17 cellular contexts compared by ENCODE assay signal in genomic region chr10:114096864-114097263, GRCh38. TPM values are rescaled to one million over a fixed set of nuclear protein-coding genes. Genes with fewer than 3 reads are reported as not detected.
DNase-seq lines count a peak whose midpoint lies in the region; ATAC-seq and TF ChIP-seq lines count a peak whose summit lies in the region.
"Had no signal": no experiment of that assay in that cellular context is flagged by ENCODE, and none has a peak within 500 bp of the region (broad histone marks: within the 10 kb centered on the region; RNA-seq: fewer than 3 reads in every experiment).

No MANE protein-coding gene starts in this region.

- H3K36me3 Mint-ChIP-seq in natural killer cell treated with Interleukin-12 subunit alpha and Interleukin-12 subunit beta and Interleukin-15 and Interleukin-18, amount 100 ng/mL, for 72 hours, result no peaks in the 10 kb centered on the region

- H3K4me1 ChIP-seq in DOHH2 (ENCODE audit: control insufficient read depth, low read length), result peaks cover 60% of the 10 kb centered on the region
- H3K4me1 ChIP-seq: BE2C had no signal

- TF ChIP-seq CTCF in DOHH2 (IDR thresholded peaks at IDR 0.05; ENCODE audit: low read depth, low read length, poor library complexity, severe bottlenecking) (no peak), GM20000 (IDR thresholded peaks at IDR 0.05; ENCODE audit: extremely low read depth, missing control alignments) (no peak)

- H3K4me3 ChIP-seq in DOHH2 (ENCODE audit: low read length), result peak overlapping the region; percentile 61; the same call in 1 of the 2 replicates

- in situ Hi-C loops in KBM-7 (cut with MboI; ENCODE audit: low pct_unique_long_range_greater_than_20kb, low sequenced_read_pairs), result no loop called here

- H3K4me1 Mint-ChIP-seq in natural killer cell treated with Interleukin-12 subunit alpha and Interleukin-12 subunit beta and Interleukin-15 and Interleukin-18, amount 100 ng/mL, for 72 hours (ENCODE audit: low read depth in 2 of 2), result peaks cover 55 to 61% of the 10 kb centered on the region in 2 donors

- H3K4me2 ChIP-seq in DOHH2 (ENCODE audit: low read length), result peak overlapping the region; percentile 84
- H3K4me2 ChIP-seq: SK-N-SH had no signal

- H3K4me3 Mint-ChIP-seq in natural killer cell treated with Interleukin-12 subunit alpha and Interleukin-12 subunit beta and Interleukin-15 and Interleukin-18, amount 100 ng/mL, for 72 hours, result peak overlapping the region; percentile 62
- H3K4me3 Mint-ChIP-seq: HFFc6; T-helper 1 cell treated with Interleukin-12 subunit alpha and Interleukin-12 subunit beta and Interleukin-4 antibody, amounts not matched to agents 30 μg/mL and 1 μg/mL, for 36 hours had no signal

- 0 out of 2 replicates have a peak, but pooled peaks cover 3% of the 10 kb centered on the region for H3K9me3 ChIP-seq in DOHH2 (ENCODE audit: control insufficient read depth, insufficient read depth, low read length)
- H3K9me3 ChIP-seq: BE2C, SK-N-SH had no signal

- H3K79me2 ChIP-seq in DOHH2 (ENCODE audit: control insufficient read depth, low read length), result no peaks in the 10 kb centered on the region

- H3K9me3 Mint-ChIP-seq in natural killer cell treated with Interleukin-12 subunit alpha and Interleukin-12 subunit beta and Interleukin-15 and Interleukin-18, amount 100 ng/mL, for 72 hours, result no peaks in the 10 kb centered on the region

- no peaks in the 10 kb centered on the region for H3K9me2 ChIP-seq in DOHH2 (replicated peaks; ENCODE audit: control insufficient read depth, low read length)
- H3K9me2 ChIP-seq: SK-N-SH had no signal

- DNase-seq in KBM-7, result peak; percentile 38
- peak; percentile 46 for DNase-seq in UCSD-AML1 (lab: John Stamatoyannopoulos, UW; ENCODE audit: unreplicated experiment)
- DNase-seq in natural killer cell treated with Interleukin-12 subunit alpha and Interleukin-12 subunit beta and Interleukin-15 and Interleukin-18, amount 100 ng/mL, for 72 hours (ENCODE audit: low spot score), result no peak
- DNase-seq in GM20000 (ENCODE audit: low spot score), result no peak
- DNase-seq in mesenteric fat pad (ENCODE audit: low spot score), result no peak
- DNase-seq in NCI-H82 (lab: John Stamatoyannopoulos, UW), result no peak
- DNase-seq: BE2C, GOT3, HFFc6, NCI-H1417, NCI-H2081, NCI-H524 treated with DMSO at 0.1 percent for 48 hours, SK-N-SH had no signal

- H3K27me3 Mint-ChIP-seq in natural killer cell treated with Interleukin-12 subunit alpha and Interleukin-12 subunit beta and Interleukin-15 and Interleukin-18, amount 100 ng/mL, for 72 hours, result peaks cover 12 to 17% of the 10 kb centered on the region in 2 donors

- ATAC-seq in natural killer cell treated with Interleukin-12 subunit alpha and Interleukin-12 subunit beta and Interleukin-15 and Interleukin-18, amount 100 ng/mL, for 72 hours, result no peak
- ATAC-seq: Panc1, Right ventricle myocardium inferior had no signal

- no peak overlapping the region for H3K27ac ChIP-seq in DOHH2 (ENCODE audit: low read depth, low read length)

- peaks cover 23% of the 10 kb centered on the region for H3K27me3 ChIP-seq in DOHH2 (ENCODE audit: control insufficient read depth, low read length)

- H3K36me3 ChIP-seq in DOHH2 (ENCODE audit: control insufficient read depth, low read length), result no peaks in the 10 kb centered on the region
- H3K36me3 ChIP-seq: BE2C had no signal

- peaks cover 2% of the 10 kb centered on the region; the same call in 1 of the 2 replicates for H3F3A ChIP-seq in DOHH2 (ENCODE audit: control insufficient read depth, insufficient read depth)

- no peaks in the 10 kb centered on the region for H4K20me1 ChIP-seq in DOHH2 (ENCODE audit: control insufficient read depth, insufficient read depth, low read depth, low read length)

- H3K27ac Mint-ChIP-seq in natural killer cell treated with Interleukin-12 subunit alpha and Interleukin-12 subunit beta and Interleukin-15 and Interleukin-18, amount 100 ng/mL, for 72 hours, result peak overlapping the region in 1 of 2 donors; percentile 4
- H3K27ac Mint-ChIP-seq: HFFc6; T-helper 1 cell treated with Interleukin-12 subunit alpha and Interleukin-12 subunit beta and Interleukin-4 antibody, amounts not matched to agents 30 μg/mL and 1 μg/mL, for 36 hours had no signal

RNA-seq across cellular contexts. Expression of gene ADRB1, which starts 53.2 kb away (rescaled TPM):
- 1 to 10 TPM; 1.3 to 1.6 TPM for total RNA-seq in natural killer cell treated with Interleukin-12 subunit alpha and Interleukin-12 subunit beta and Interleukin-15 and Interleukin-18, amount 100 ng/mL, for 72 hours
- total RNA-seq in mesenteric fat pad, result 14.1 TPM

Comparison
In these comparisons a context has a peak if more than half of its experiments do, and no peak if none do; other contexts are left out.
1. DNase-seq: peak in KBM-7 (single experiment) and UCSD-AML1 (single experiment); none in natural killer cell treated with Interleukin-12 subunit alpha and Interleukin-12 subunit beta and Interleukin-15 and Interleukin-18, amount 100 ng/mL, for 72 hours (single experiment), GM20000 (single experiment), mesenteric fat pad (single experiment) and NCI-H82 (single experiment).